In genomic region chr21:45438391-45439145, GRCh38 we compare ENCODE assay signal across 9 cellular contexts. TPM values are rescaled to one million over a fixed set of nuclear protein-coding genes. Genes with fewer than 3 reads are reported as not detected.
A peak's percentile ranks its signal among the peaks of the same experiment; 100 is the strongest.
DNase-seq lines count a peak whose midpoint lies in the region; ATAC-seq and TF ChIP-seq lines count a peak whose summit lies in the region.
"Had no signal": no experiment of that assay in that cellular context is flagged by ENCODE, and none has a peak within 500 bp of the region (broad histone marks: within the 10 kb centered on the region; RNA-seq: fewer than 3 reads in every experiment).

No MANE protein-coding gene starts in this region.

- H3K27ac ChIP-seq in HUES48 (ENCODE audit: low read depth, low read length) (peak overlapping the region; percentile 40), lower lobe of right lung (peak overlapping the region; percentile 85), stomach smooth muscle (ENCODE audit: low read length) (peak overlapping the region; percentile 53)

- peak overlapping the region; percentile 61 for H3K4me3 Mint-ChIP-seq in dendritic cell treated with granulocyte-macrophage colony-stimulating factor and Interleukin-4, amounts not matched to agents 40 ng/mL and 50 ng/mL, for 4 days
- H3K4me3 Mint-ChIP-seq: brain had no signal

- peaks cover 12% of the 10 kb centered on the region; the same call in 1 of the 2 replicates for H3K4me1 ChIP-seq in HUES48 (ENCODE audit: control insufficient read depth, insufficient read depth, low read length)
- peaks cover 13% of the 10 kb centered on the region for H3K4me1 ChIP-seq in lower lobe of right lung
- peaks cover 21% of the 10 kb centered on the region for H3K4me1 ChIP-seq in stomach smooth muscle (ENCODE audit: control insufficient read depth, insufficient read depth, low read length)

- H3K9ac ChIP-seq in HUES48 (ENCODE audit: low read depth, low read length) = no peak overlapping the region
- peak overlapping the region; percentile 29 to 67 for H3K9ac ChIP-seq in stomach smooth muscle (ENCODE audit: low read length in 2 of 2)

- H3K27me3 ChIP-seq in HUES48 (ENCODE audit: control insufficient read depth, insufficient read depth, low read length) (no peaks in the 10 kb centered on the region), lower lobe of right lung (ENCODE audit: low read depth) (no peaks in the 10 kb centered on the region), stomach smooth muscle (ENCODE audit: control insufficient read depth in 1 of 2, insufficient read depth in 2 of 2, low read length in 2 of 2) (peaks cover 4 to 6% of the 10 kb centered on the region in 2 donors)

- DNase-seq in lower lobe of right lung = no peak
- DNase-seq in NCI-H1417 treated with DMSO at 0.1 percent for 48 hours (lab: John Stamatoyannopoulos, UW) = no peak
- no peak for DNase-seq in NCI-H2196 (lab: John Stamatoyannopoulos, UW; ENCODE audit: unreplicated experiment)
- no peak for DNase-seq in activated effector memory CD4-positive, alpha-beta T cell treated with Interleukin-2 at 50 U/mL for 16 hours
- DNase-seq in ureter (ENCODE audit: low spot score) = no peak

- peak overlapping the region; percentile 55 for H3K27ac Mint-ChIP-seq in dendritic cell treated with granulocyte-macrophage colony-stimulating factor and Interleukin-4, amounts not matched to agents 40 ng/mL and 50 ng/mL, for 4 days

- H3K9me3 Mint-ChIP-seq in dendritic cell treated with granulocyte-macrophage colony-stimulating factor and Interleukin-4, amounts not matched to agents 40 ng/mL and 50 ng/mL, for 4 days = no peaks in the 10 kb centered on the region
- H3K9me3 Mint-ChIP-seq: brain had no signal

- peak; percentile 4 to 10 for ATAC-seq in lower lobe of right lung

- H3K9me3 ChIP-seq in HUES48 (ENCODE audit: control insufficient read depth, insufficient read depth, low read length) (no peaks in the 10 kb centered on the region), lower lobe of right lung (no peaks in the 10 kb centered on the region), stomach smooth muscle (ENCODE audit: control insufficient read depth in 2 of 2, low read length in 2 of 2) (no peaks in the 10 kb centered on the region)

- intact Hi-C loops in dendritic cell treated with granulocyte-macrophage colony-stimulating factor and Interleukin-4, amounts not matched to agents 40 ng/mL and 50 ng/mL, for 4 days (cut with micrococcal nuclease) = loop anchor here (1.0 to 5.0 kb wide), 3 partner anchors 131 to 298 kb away; no protein-coding TSS in a partner anchor
- intact Hi-C loops in lower lobe of right lung (cut with DNase I) = loop anchor here (10.0 kb wide), 1 partner anchor 144 kb away; no protein-coding TSS in a partner anchor

- no peaks in the 10 kb centered on the region for H3K4me1 Mint-ChIP-seq in dendritic cell treated with granulocyte-macrophage colony-stimulating factor and Interleukin-4, amounts not matched to agents 40 ng/mL and 50 ng/mL, for 4 days (ENCODE audit: low read depth)

- no peaks in the 10 kb centered on the region for H3K36me3 Mint-ChIP-seq in dendritic cell treated with granulocyte-macrophage colony-stimulating factor and Interleukin-4, amounts not matched to agents 40 ng/mL and 50 ng/mL, for 4 days (ENCODE audit: low read depth)
- H3K36me3 Mint-ChIP-seq: brain had no signal

- H3K36me3 ChIP-seq in HUES48 (ENCODE audit: control insufficient read depth, insufficient read depth, low read length) = peaks cover 3% of the 10 kb centered on the region; the same call in 1 of the 2 replicates
- no peaks in the 10 kb centered on the region for H3K36me3 ChIP-seq in lower lobe of right lung
- H3K36me3 ChIP-seq in stomach smooth muscle (ENCODE audit: control insufficient read depth in 2 of 2, insufficient read depth in 2 of 2, low read length in 2 of 2) = no peaks in the 10 kb centered on the region

- no peak for TF ChIP-seq CTCF in lower lobe of right lung (IDR thresholded peaks at IDR 0.05)

- H3K27me3 Mint-ChIP-seq in dendritic cell treated with granulocyte-macrophage colony-stimulating factor and Interleukin-4, amounts not matched to agents 40 ng/mL and 50 ng/mL, for 4 days = peaks cover 25% of the 10 kb centered on the region
- H3K27me3 Mint-ChIP-seq: brain had no signal

- H3K4me3 ChIP-seq in HUES48 (ENCODE audit: low read depth, low read length) = no peak overlapping the region
- H3K4me3 ChIP-seq in lower lobe of right lung = peak overlapping the region; percentile 38
- peak overlapping the region; percentile 70 to 75 for H3K4me3 ChIP-seq in stomach smooth muscle (ENCODE audit: low read length in 2 of 2)

RNA-seq across cellular contexts. Expression of gene COL18A1, which starts 33.6 kb away (rescaled TPM):
- total RNA-seq in lower lobe of right lung (45.1 TPM), ureter (90.4 TPM)
